Comparison of ENCODE assay signal across 8 cellular contexts in the genomic region with DNA sequence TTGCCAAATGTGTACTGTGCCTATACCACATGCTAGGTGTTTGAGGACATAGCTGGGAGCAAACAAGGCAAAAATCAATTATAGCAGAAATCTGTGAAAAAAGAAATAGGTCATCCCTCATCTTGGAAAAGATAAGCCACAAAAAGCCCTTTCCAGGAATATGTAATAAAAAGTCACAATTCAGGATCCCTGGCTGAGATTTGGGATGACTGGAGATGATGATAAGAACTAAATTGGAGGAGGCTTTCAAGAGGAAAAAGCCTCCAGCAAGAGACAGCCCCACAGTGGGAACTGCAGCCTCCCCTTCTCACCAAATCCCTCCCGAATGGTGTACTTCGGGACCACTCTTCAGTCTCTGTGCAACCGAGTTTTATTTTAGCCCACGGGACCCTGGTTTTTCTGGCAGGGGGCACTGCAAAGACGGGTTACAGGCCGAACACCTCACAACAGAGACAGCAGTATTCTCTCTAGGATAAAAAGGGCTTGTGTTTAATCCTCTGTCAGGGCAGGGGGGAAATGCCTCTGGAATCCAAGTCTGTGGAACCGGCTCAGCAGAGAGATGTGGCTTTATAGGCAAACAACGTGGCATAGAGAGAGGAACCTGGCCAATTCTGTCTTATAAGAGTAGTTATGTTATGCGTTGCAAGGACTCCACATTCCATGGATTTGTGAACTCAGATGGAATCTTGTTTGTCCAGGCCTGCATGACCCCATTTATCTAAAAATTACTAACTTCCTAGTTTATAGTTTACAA. TPM values are rescaled to one million over a fixed set of nuclear protein-coding genes. Genes with fewer than 3 reads are reported as not detected.
DNase-seq lines count a peak whose midpoint lies in the region; ATAC-seq and TF ChIP-seq lines count a peak whose summit lies in the region.

No MANE protein-coding gene starts in this region.

- peak overlapping the region; percentile 91 for H3K4me2 ChIP-seq in osteoblast (ENCODE audit: insufficient read depth, low read length)

- H3K79me2 ChIP-seq in osteoblast (ENCODE audit: insufficient read depth, low read length) = peaks cover 22% of the 10 kb centered on the region

- H3K27ac ChIP-seq in SJSA1 (peak overlapping the region; percentile 23; the same call in 1 of the 2 replicates), osteoblast (ENCODE audit: low read depth, low read length) (peak overlapping the region; percentile 88)

- H3K36me3 ChIP-seq in SJSA1 = no peaks in the 10 kb centered on the region
- H3K36me3 ChIP-seq in osteoblast (ENCODE audit: insufficient read depth, low read length) = peaks cover 16% of the 10 kb centered on the region

- H3K4me1 ChIP-seq in SJSA1 (replicated peaks) (peaks cover 40% of the 10 kb centered on the region), osteoblast (ENCODE audit: insufficient read depth, low read length) (peaks cover 45% of the 10 kb centered on the region)

- no peaks in the 10 kb centered on the region for H3K9me3 ChIP-seq in SJSA1 (replicated peaks)
- no peaks in the 10 kb centered on the region for H3K9me3 ChIP-seq in osteoblast (ENCODE audit: low read depth, low read length)

- H4K20me1 ChIP-seq in osteoblast (ENCODE audit: insufficient read depth, low read length) = peaks cover 4% of the 10 kb centered on the region

- DNase-seq in COLO668 (lab: John Stamatoyannopoulos, UW; ENCODE audit: unreplicated experiment) (peak; percentile 11), SJSA1 (ENCODE audit: low read depth in 1 of 2, low spot score in 2 of 2) (peak in 1 of 2 experiments; percentile 37), foreskin melanocyte (peak; percentile 53), osteoblast (ENCODE audit: insufficient read length, low spot score, missing footprints) (no peak), AG08395 (ENCODE audit: low spot score) (no peak)
- DNase-seq in activated naive CD4-positive, alpha-beta T cell (lab: John Stamatoyannopoulos, UW) = no peak
- no peak for DNase-seq in stimulated activated CD4-positive, alpha-beta T cell treated with anti-CD3 and anti-CD28 coated beads, Interleukin-4, amount 100 ng/mL, for 4 hours

- H3K27me3 ChIP-seq in SJSA1 (replicated peaks) = no peaks in the 10 kb centered on the region
- H3K27me3 ChIP-seq in osteoblast (ENCODE audit: insufficient read depth, low read length) = no peaks in the 10 kb centered on the region

- no peak overlapping the region for H3K4me3 ChIP-seq in SJSA1
- H3K4me3 ChIP-seq in osteoblast (ENCODE audit: insufficient read depth, low read length) = peak overlapping the region; percentile 30

- no peak for ATAC-seq in GM21360 (IDR thresholded peaks at IDR 0.05; ENCODE audit: unreplicated experiment)

- no peak for TF ChIP-seq CTCF in osteoblast (IDR thresholded peaks at IDR 0.05; ENCODE audit: extremely low read depth, low read depth, low read length)

- H2AFZ ChIP-seq in osteoblast (ENCODE audit: low read length) = peak overlapping the region; percentile 57

RNA-seq across cellular contexts. Expression of a gene that starts 1.2 kb away (rescaled TPM):
- total RNA-seq in SJSA1 (2014; rRNA removed; shearing (Covaris generic)) = 6.0 and 15.6 TPM in 2 replicates
- total RNA-seq in osteoblast = 213 and 294 TPM in 2 replicates

Comparison
In these comparisons a context has a peak if more than half of its experiments do, and no peak if none do; other contexts are left out.
1. DNase-seq: peak in COLO668 (single experiment) and foreskin melanocyte (single experiment); none in osteoblast (single experiment), AG08395 (single experiment), activated naive CD4-positive, alpha-beta T cell (0 of 4) and stimulated activated CD4-positive, alpha-beta T cell treated with anti-CD3 and anti-CD28 coated beads, Interleukin-4, amount 100 ng/mL, for 4 hours (0 of 2).
2. RNA of a gene that starts 1.2 kb away (total RNA-seq): 213 to 294 TPM in osteoblast; 6.0 to 15.6 TPM in SJSA1; every median in the first group is over 10 times any median in the second.